ENCODE assay signal across 8 cellular contexts in genomic region chr9:6788175-6789016, GRCh38. TPM values are rescaled to one million over a fixed set of nuclear protein-coding genes. Genes with fewer than 3 reads are reported as not detected.
A peak's percentile ranks its signal among the peaks of the same experiment; 100 is the strongest.
DNase-seq lines count a peak whose midpoint lies in the region; ATAC-seq, FAIRE-seq and TF ChIP-seq lines count a peak whose summit lies in the region.

No MANE protein-coding gene starts in this region.

- peak overlapping the region; percentile 83 for H2AK5ac ChIP-seq in H1 (ENCODE audit: low read depth, low read length)
- peak overlapping the region; percentile 40 for H2AK5ac ChIP-seq in mesendoderm (ENCODE audit: low read length)

- H2AFZ ChIP-seq in H1 (ENCODE audit: low read length): no peak overlapping the region

- H3K4me2 ChIP-seq in H1 (ENCODE audit: insufficient read depth in 1 of 2, low read depth in 2 of 2, low read length in 2 of 2) (peak overlapping the region; percentile 30 to 37; a peak in 2 of 4 replicates), mesendoderm (ENCODE audit: low read length) (no peak overlapping the region)

- no peaks in the 10 kb centered on the region for H3K23me2 ChIP-seq in H1 (ENCODE audit: low read depth, low read length)

- peak overlapping the region; percentile 34 for H3K18ac ChIP-seq in H1 (ENCODE audit: extremely low read depth, low read length)
- H3K18ac ChIP-seq in mesendoderm (ENCODE audit: low read length): no peak overlapping the region

- no peak for TF ChIP-seq RAD21 in H1 (IDR thresholded peaks at IDR 0.05 in 1 of 2, conservative IDR thresholded peaks at IDR 0.05 in 1 of 2; ENCODE audit: low read depth in 2 of 2, low read length in 2 of 2)

- H3K14ac ChIP-seq in H1 (ENCODE audit: insufficient read length): no peak overlapping the region

- 69% methylated on average over 8 of the region's 8 CpGs; no CpG with 5 or more reads in 1 of the 2 experiments for WGBS in H1 (ENCODE audit: extremely low coverage in 1 of 2, insufficient coverage in 1 of 2, insufficient read length in 1 of 2, insufficient replicate concordance in 2 of 2, low coverage in 1 of 2, low lambda C conversion rate in 2 of 2, missing lambda C conversion rate in 1 of 2), 2 experiments
- no CpG with 5 or more reads among the region's 8 CpGs for WGBS in mesendoderm (ENCODE audit: extremely low coverage, insufficient coverage, low lambda C conversion rate)

- DNase-seq in AG04450 (ENCODE audit: low read depth, low spot score) (no peak), HuH-7 (ENCODE audit: low spot score) (peak; percentile 46), H1 (ENCODE audit: low read depth in 1 of 2, low spot score in 2 of 2) (no peak), mesendoderm (peak; percentile 96), DMS114 treated with DMSO at 0.1 percent for 48 hours (lab: John Stamatoyannopoulos, UW; ENCODE audit: unreplicated experiment) (no peak), SHP77 treated with DMSO at 0.1 percent for 48 hours (lab: John Stamatoyannopoulos, UW) (no peak)
- no peak for DNase-seq in activated CD4-positive, CD25-positive, alpha-beta regulatory T cell (lab: John Stamatoyannopoulos, UW)

- H3K79me1 ChIP-seq in H1 (ENCODE audit: low read depth, low read length) (no peaks in the 10 kb centered on the region; the same call in 1 of the 2 replicates), mesendoderm (ENCODE audit: low read length) (peaks cover 4% of the 10 kb centered on the region)

- TF ChIP-seq EP300 in H1 (IDR thresholded peaks at IDR 0.05; ENCODE audit: borderline replicate concordance in 1 of 2, low read depth in 2 of 2, low read length in 2 of 2): no peak

- no peak overlapping the region for H3K4me3 ChIP-seq in AG04450 (ENCODE audit: low read depth, low read length)
- no peak overlapping the region for H3K4me3 ChIP-seq in H1 (ENCODE audit: extremely low read depth in 1 of 4, insufficient read depth in 2 of 4, low read depth in 3 of 4, low read length in 4 of 4)
- no peak overlapping the region for H3K4me3 ChIP-seq in mesendoderm (ENCODE audit: low read length)

- peaks cover 4 to 17% (median 11%) of the 10 kb centered on the region in 4 experiments for H3K4me1 ChIP-seq in H1 (replicated peaks in 1 of 4; ENCODE audit: control insufficient read depth in 3 of 4, insufficient read depth in 4 of 4, low read length in 3 of 4)
- peaks cover 15% of the 10 kb centered on the region for H3K4me1 ChIP-seq in mesendoderm (ENCODE audit: control insufficient read depth, low read depth, low read length)

- H3K23ac ChIP-seq in H1 (ENCODE audit: insufficient read length) (no peak overlapping the region), mesendoderm (ENCODE audit: low read length) (no peak overlapping the region)

- peaks cover 0 to 76% of the 10 kb centered on the region in 2 experiments; a peak in 2 of 4 replicates for H3K79me2 ChIP-seq in H1 (ENCODE audit: control insufficient read depth in 1 of 2, insufficient read depth in 2 of 2, low read length in 2 of 2)
- H3K79me2 ChIP-seq in mesendoderm (ENCODE audit: control insufficient read depth, insufficient read depth, low read length): peaks cover 9% of the 10 kb centered on the region

- H3K56ac ChIP-seq in H1 (replicated peaks; ENCODE audit: insufficient read length, low read depth, low read length) (no peak overlapping the region), mesendoderm (ENCODE audit: low read length) (peak overlapping the region; percentile 82)

- H2BK20ac ChIP-seq in H1 (ENCODE audit: low read length): peak overlapping the region; percentile 8; the same call in 1 of the 2 replicates

- H4K91ac ChIP-seq in H1 (replicated peaks; ENCODE audit: insufficient read length, low read length): peak overlapping the region; percentile 79

- no peak for TF ChIP-seq POLR2A in H1 (IDR thresholded peaks at IDR 0.05; ENCODE audit: control extremely low read depth in 1 of 2, low read depth in 2 of 2, low read length in 2 of 2)

- POLR2A ChIA-PET in AG04450 (lab: Yijun Ruan, JAX): no interaction called here
- POLR2A ChIA-PET in H1 (lab: Charles Lee; ENCODE audit: partially characterized antibody): interaction anchor here (0.6 to 1.3 kb wide), 5 partner anchors 9 to 58 kb away, joined by 3 to 4 read pairs (median 3); no protein-coding TSS in a partner anchor

- H2BK15ac ChIP-seq in H1 (ENCODE audit: low read length): peak overlapping the region; percentile 76; the same call in 1 of the 2 replicates
- no peak overlapping the region for H2BK15ac ChIP-seq in mesendoderm (replicated peaks; ENCODE audit: low read depth)

- H4K8ac ChIP-seq in H1 (ENCODE audit: extremely low read depth, insufficient read depth, low read length) (no peak overlapping the region), mesendoderm (ENCODE audit: low read depth, low read length) (no peak overlapping the region)

- ATAC-seq in HG03045 (IDR thresholded peaks at IDR 0.05; ENCODE audit: unreplicated experiment): no peak

- no peaks in the 10 kb centered on the region for H3K9me3 ChIP-seq in AG04450 (ENCODE audit: control insufficient read depth, insufficient read depth, low read length)
- H3K9me3 ChIP-seq in H1 (ENCODE audit: insufficient read depth in 2 of 2, low read depth in 1 of 2, low read length in 1 of 2): no peaks in the 10 kb centered on the region

- CTCF ChIA-PET in AG04450 (lab: Charles Lee) (interaction anchor here (1.0 kb wide), 1 partner anchor 39 kb away, joined by 3 read pairs; no protein-coding TSS in a partner anchor), H1 (lab: Charles Lee; ENCODE audit: partially characterized antibody) (interaction anchor here (0.8 kb wide), 1 partner anchor 10 kb away, joined by 3 read pairs; no protein-coding TSS in a partner anchor)

- H3K27me3 ChIP-seq in AG04450 (ENCODE audit: control insufficient read depth, insufficient read depth, low read length) (no peaks in the 10 kb centered on the region), H1 (replicated peaks in 1 of 4; ENCODE audit: control insufficient read depth in 3 of 4, extremely low read depth in 1 of 4, insufficient read depth in 3 of 4, low read length in 3 of 4) (no peaks in the 10 kb centered on the region), mesendoderm (ENCODE audit: insufficient read depth, low read length, poor library complexity) (no peaks in the 10 kb centered on the region)

- H4K5ac ChIP-seq in H1 (ENCODE audit: insufficient read length, low read depth, low read length) (no peak overlapping the region), mesendoderm (ENCODE audit: low read length) (no peak overlapping the region)

- 0 out of 2 replicates have a peak overlapping the region, but pooled peaks have one; percentile 35 for H2BK5ac ChIP-seq in H1 (ENCODE audit: low read depth, low read length)
- peak overlapping the region; percentile 79 for H2BK5ac ChIP-seq in mesendoderm (ENCODE audit: low read length)

- H3K4ac ChIP-seq in H1 (replicated peaks; ENCODE audit: insufficient read length, low read depth, low read length) (peak overlapping the region; percentile 16), mesendoderm (ENCODE audit: low read depth, low read length) (peak overlapping the region; percentile 81)

- TF ChIP-seq CTCF in AG04450 (IDR thresholded peaks at IDR 0.05; ENCODE audit: low read depth, low read length) (no peak), H1 (IDR thresholded peaks at IDR 0.05; ENCODE audit: control extremely low read depth in 1 of 3, insufficient read depth in 1 of 3, low read depth in 1 of 3, low read length in 3 of 3) (no peak)

- H2BK120ac ChIP-seq in H1 (replicated peaks; ENCODE audit: low read depth, low read length): no peak overlapping the region
- no peak overlapping the region for H2BK120ac ChIP-seq in mesendoderm (ENCODE audit: low read depth, low read length)

- H3K36me3 ChIP-seq in H1 (ENCODE audit: control insufficient read depth in 2 of 4, insufficient read depth in 4 of 4, low read length in 3 of 4) (no peaks in the 10 kb centered on the region), mesendoderm (ENCODE audit: control insufficient read depth, insufficient read depth, low read length) (no peaks in the 10 kb centered on the region)

- H3K27ac ChIP-seq in AG04450 (ENCODE audit: low read depth, low read length) (peak overlapping the region; percentile 0), H1 (ENCODE audit: low read depth, low read length) (no peak overlapping the region), mesendoderm (ENCODE audit: low read depth, low read length) (peak overlapping the region; percentile 74)

- no peaks in the 10 kb centered on the region for H4K20me1 ChIP-seq in H1 (replicated peaks in 1 of 2; ENCODE audit: control insufficient read depth in 1 of 2, insufficient read depth in 2 of 2, low read length in 2 of 2)

- H3K9ac ChIP-seq in H1 (replicated peaks in 1 of 4; ENCODE audit: extremely low read depth in 1 of 4, low read depth in 3 of 4, low read length in 3 of 4) (no peak overlapping the region), mesendoderm (ENCODE audit: low read length) (peak overlapping the region; percentile 41)

- FAIRE-seq in H1 (lab: Jason Lieb, UNC): peak; percentile 24

- H2BK12ac ChIP-seq in H1 (ENCODE audit: low read depth, low read length): peak overlapping the region; percentile 85; the same call in 1 of the 2 replicates

TF ChIP-seq in H1, 55 proteins besides CTCF, POLR2A, EP300 and RAD21:
- TF ChIP-seq EGR1 (IDR thresholded peaks at IDR 0.05; ENCODE audit: borderline replicate concordance, low read depth, low read length): no peak
- TF ChIP-seq SAP30 (IDR thresholded peaks at IDR 0.05; ENCODE audit: insufficient read depth, insufficient replicate concordance, low read length): no peak
- TF ChIP-seq ASH2L (IDR thresholded peaks at IDR 0.05; ENCODE audit: low read length): no peak
- no peak for TF ChIP-seq SIRT6 (IDR thresholded peaks at IDR 0.05; ENCODE audit: low read length)
- no peak for TF ChIP-seq TBP (IDR thresholded peaks at IDR 0.05; ENCODE audit: low read depth, low read length)
- no peak for TF ChIP-seq RXRA (IDR thresholded peaks at IDR 0.05; ENCODE audit: insufficient read depth, low read depth, low read length)
- TF ChIP-seq NANOG (IDR thresholded peaks at IDR 0.05; ENCODE audit: insufficient read depth, low read depth, low read length, poor library complexity, severe bottlenecking): no peak
TF ChIP-seq in H1: peak in this region for 0.

RNA-seq across cellular contexts. Expression of gene KDM4C, which starts 30.6 kb away (rescaled TPM):
- polyA plus RNA-seq in AG04450 (2011; rRNA removed) (11.4 and 12.1 TPM in 2 replicates), H1 (2011; rRNA removed) (13.0 and 13.2 TPM in 2 replicates)
- 39.8 and 40.7 TPM in 2 replicates for polyA minus RNA-seq in AG04450 (2011; rRNA and poly(A)+ RNA removed)
- total RNA-seq in H1 (2021; fragmentation: NEBNext Ultra II Directional; extraction: Animal tissue kit (Norgen Biotek cat#: 25700)): 25.0 and 26.1 TPM in 2 replicates
- polyA plus RNA-seq in H1 (2011; cell fraction: cytosol; rRNA removed): 19.2 TPM
- 30.3 TPM for polyA plus RNA-seq in H1 (2011; cell fraction: nucleus; rRNA removed)
- 17.0 to 20.3 TPM (median 19.7 TPM) in 4 replicates for polyA plus RNA-seq in H1 (2012, experiment 1 of 2)
- 1.2 TPM for polyA plus RNA-seq in H1 (2012, experiment 2 of 2)
- polyA plus RNA-seq in H1 (2013, experiment 1 of 2): 11.8 TPM
- 9.9 TPM for polyA plus RNA-seq in H1 (2013, experiment 2 of 2)
- 85.8 and 95.2 TPM in 2 replicates for polyA minus RNA-seq in H1 (2011; rRNA and poly(A)+ RNA removed)
- 24.4 TPM for polyA minus RNA-seq in H1 (2011; cell fraction: cytosol; rRNA and poly(A)+ RNA removed)
- polyA minus RNA-seq in H1 (2011; cell fraction: nucleus; rRNA and poly(A)+ RNA removed): 198 TPM
- 6.4 TPM for polyA plus RNA-seq in mesendoderm (2013, experiment 1 of 2)
- 6.7 TPM for polyA plus RNA-seq in mesendoderm (2013, experiment 2 of 2)

Comparison
In these comparisons a context has a peak if more than half of its experiments do, and no peak if none do; other contexts are left out.
1. DNase-seq: peak in HuH-7 (single experiment) and mesendoderm (single experiment); none in AG04450 (single experiment), H1 (0 of 2), DMS114 treated with DMSO at 0.1 percent for 48 hours (single experiment), activated CD4-positive, CD25-positive, alpha-beta regulatory T cell (0 of 4) and SHP77 treated with DMSO at 0.1 percent for 48 hours (single experiment).